11 cellular contexts compared by ENCODE assay signal in the genomic region with DNA sequence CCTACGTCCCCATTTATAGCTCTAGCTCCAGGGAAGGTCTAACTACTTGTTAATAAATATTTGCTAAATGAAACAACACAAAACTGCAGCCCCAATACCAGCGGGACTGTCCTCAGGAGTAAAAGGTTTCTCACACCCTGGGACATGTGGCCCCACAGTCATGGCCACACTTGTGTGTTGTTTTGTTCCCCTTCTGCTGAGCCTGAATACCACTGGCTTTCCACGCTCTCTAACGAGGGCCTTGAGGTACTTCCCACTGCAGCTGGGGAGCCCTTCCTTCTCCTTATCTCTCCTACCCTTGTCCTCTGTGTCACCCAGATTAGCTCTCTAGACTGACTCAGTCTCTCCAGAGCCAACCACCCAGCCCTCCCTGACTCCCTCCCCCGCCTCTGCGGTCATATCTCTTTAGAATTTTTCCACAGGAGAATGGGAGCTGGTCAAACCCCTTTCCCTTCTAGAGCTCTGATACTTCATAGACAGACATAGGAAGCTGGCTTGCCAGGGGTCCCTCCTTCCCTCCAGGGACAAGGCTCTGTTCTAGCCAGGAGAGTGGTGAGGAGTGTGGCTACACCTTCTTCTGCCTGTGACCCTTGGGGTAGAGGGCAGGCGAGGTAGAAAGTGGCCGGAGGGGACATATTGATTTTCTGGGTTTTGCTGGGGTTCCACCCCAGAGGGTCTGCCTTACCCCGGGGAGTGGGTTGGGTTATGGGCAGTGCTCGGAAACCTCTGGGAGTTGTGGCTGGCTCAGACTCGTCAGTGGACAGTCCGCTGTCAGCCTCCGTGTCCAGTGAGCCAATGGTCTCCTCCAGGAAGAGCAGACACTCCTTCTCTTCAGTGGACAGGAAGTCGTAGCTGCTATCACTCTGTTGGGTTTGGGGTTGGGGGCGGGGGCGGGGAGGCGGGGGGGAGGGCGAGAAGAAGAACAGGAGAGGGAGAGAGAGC. TPM values are rescaled to one million over a fixed set of nuclear protein-coding genes. Genes with fewer than 3 reads are reported as not detected.
A peak's percentile ranks its signal among the peaks of the same experiment; 100 is the strongest.
DNase-seq lines count a peak whose midpoint lies in the region; ATAC-seq and TF ChIP-seq lines count a peak whose summit lies in the region.
"Had no signal": no experiment of that assay in that cellular context is flagged by ENCODE, and none has a peak within 500 bp of the region (broad histone marks: within the 10 kb centered on the region; RNA-seq: fewer than 3 reads in every experiment).

No MANE protein-coding gene starts in this region.

- H3K4me2 ChIP-seq in neural progenitor cell, result no peak overlapping the region

- H3K4me3 Mint-ChIP-seq in neural progenitor cell, result no peak overlapping the region

- H3K9me3 ChIP-seq in Peyer's patch (no peaks in the 10 kb centered on the region), esophagus squamous epithelium (no peaks in the 10 kb centered on the region), neural progenitor cell (ENCODE audit: low read depth) (no peaks in the 10 kb centered on the region)

- H3K27me3 ChIP-seq in Peyer's patch (no peaks in the 10 kb centered on the region), esophagus squamous epithelium (no peaks in the 10 kb centered on the region), neural progenitor cell (no peaks in the 10 kb centered on the region)

- H2AFZ ChIP-seq in neural progenitor cell (replicated peaks), result peak overlapping the region; percentile 66

- ATAC-seq in GM18498 (IDR thresholded peaks at IDR 0.05; ENCODE audit: unreplicated experiment), result no peak
- ATAC-seq in HG03442 (IDR thresholded peaks at IDR 0.05; ENCODE audit: unreplicated experiment), result no peak
- ATAC-seq in HG02571 (IDR thresholded peaks at IDR 0.05; ENCODE audit: unreplicated experiment), result no peak

- H3K4me1 ChIP-seq in Peyer's patch (peaks cover 0 to 48% (median 5%) of the 10 kb centered on the region in 4 donors), esophagus squamous epithelium (peaks cover 33 to 100% (median 44%) of the 10 kb centered on the region in 3 donors), neural progenitor cell (peaks cover 7% of the 10 kb centered on the region)

- peaks cover 4% of the 10 kb centered on the region for H3K27me3 Mint-ChIP-seq in neural progenitor cell (ENCODE audit: insufficient read depth, low read depth)

- H3K9me3 Mint-ChIP-seq in neural progenitor cell, result no peaks in the 10 kb centered on the region

- no peak overlapping the region for H3K9ac ChIP-seq in neural progenitor cell

- WGBS in esophagus squamous epithelium, 2 donors, result 76 to 80% methylated on average over 7 to 8 of the region's 18 CpGs

- peak; percentile 60 for DNase-seq in CD1c-positive myeloid dendritic cell (ENCODE audit: extremely low spot score)
- peak in 2 of 3 donors; percentile 69 to 80 for DNase-seq in Peyer's patch
- no peak for DNase-seq in esophagus squamous epithelium (lab: John Stamatoyannopoulos, UW)
- DNase-seq in neural progenitor cell (ENCODE audit: low spot score), result no peak
- no peak for DNase-seq in NK-92 treated with Interleukin-12 subunit alpha and Interleukin-12 subunit beta, amount 100 ng/mL, for 24 hours (lab: John Stamatoyannopoulos, UW)
- DNase-seq: activated CD4-positive, CD25-positive, alpha-beta regulatory T cell treated with anti-CD3 and anti-CD28 coated beads, Interleukin-2, amount 50 U/mL, for 72 hours; NCI-H2227 treated with DMSO at 0.1 percent for 48 hours had no signal

- no peak overlapping the region for H3K27ac Mint-ChIP-seq in neural progenitor cell

- no peaks in the 10 kb centered on the region for H3F3A ChIP-seq in neural progenitor cell (ENCODE audit: low read depth)

- peak overlapping the region in 3 of 4 donors; percentile 62 to 97 (median 93) for H3K27ac ChIP-seq in Peyer's patch
- peak overlapping the region; percentile 85 to 98 (median 96) for H3K27ac ChIP-seq in esophagus squamous epithelium
- no peak overlapping the region for H3K27ac ChIP-seq in neural progenitor cell

- H3K4me1 Mint-ChIP-seq in neural progenitor cell, result peaks cover 16% of the 10 kb centered on the region

- intact Hi-C loops in esophagus squamous epithelium (cut with DNase I), result no loop called here

- TF ChIP-seq CTCF in Peyer's patch (IDR thresholded peaks at IDR 0.05), result no peak
- no peak for TF ChIP-seq CTCF in esophagus squamous epithelium (IDR thresholded peaks at IDR 0.05)
- no peak for TF ChIP-seq CTCF in neural progenitor cell (IDR thresholded peaks at IDR 0.05)

- TF ChIP-seq POLR2A in Peyer's patch (IDR thresholded peaks at IDR 0.05), result peak in 1 of 2 donors; percentile 69
- TF ChIP-seq POLR2A in esophagus squamous epithelium (IDR thresholded peaks at IDR 0.05), result no peak

- H3K36me3 ChIP-seq in Peyer's patch (peaks cover 0 to 9% (median 0%) of the 10 kb centered on the region in 3 donors), esophagus squamous epithelium (peaks cover 0 to 33% (median 0%) of the 10 kb centered on the region in 3 donors), neural progenitor cell (no peaks in the 10 kb centered on the region)

- no peaks in the 10 kb centered on the region for H4K20me1 ChIP-seq in neural progenitor cell (ENCODE audit: low read depth)

- no peaks in the 10 kb centered on the region for H3K36me3 Mint-ChIP-seq in neural progenitor cell

- H3K4me3 ChIP-seq in Peyer's patch (no peak overlapping the region), esophagus squamous epithelium (no peak overlapping the region), neural progenitor cell (no peak overlapping the region)

- H3K79me2 ChIP-seq in neural progenitor cell (ENCODE audit: low read depth), result no peaks in the 10 kb centered on the region

RNA-seq across cellular contexts. Expression of a gene that starts 8.1 kb away (rescaled TPM):
- total RNA-seq in Peyer's patch (10 to 100 TPM in 3 of 4 donors, 1 to 10 TPM in 1; 4.1 to 72.3 (median 56.7) TPM), esophagus squamous epithelium (100 to 1,000 TPM in 1 of 4 donors, 10 to 100 TPM in 3; 52.8 to 173 (median 86.4) TPM), neural progenitor cell (ENCODE audit: low replicate concordance) (0.04 and 0.56 TPM in 2 replicates)

RNA-seq across cellular contexts. Expression of a gene that starts 26.5 kb away (rescaled TPM):
- total RNA-seq in Peyer's patch (10 to 100 TPM in 2 of 4 donors, 1 to 10 TPM in 2; 7.4 to 12.7 (median 10.2) TPM), esophagus squamous epithelium (10 to 100 TPM in 3 of 4 donors, 1 to 10 TPM in 1; 9.6 to 32.0 (median 22.9) TPM), neural progenitor cell (ENCODE audit: low replicate concordance) (17.7 and 27.0 TPM in 2 replicates)

RNA-seq across cellular contexts. Expression of a gene that starts 28.6 kb away (rescaled TPM):
- 100 to 1,000 TPM in 2 of 4 donors, 10 to 100 TPM in 2; 44.6 to 150 (median 116) TPM for total RNA-seq in Peyer's patch
- total RNA-seq in esophagus squamous epithelium, result 10 to 100 TPM in 3 of 4 donors, 1 to 10 TPM in 1; 9.4 to 28.7 (median 12.3) TPM
- total RNA-seq in neural progenitor cell (ENCODE audit: low replicate concordance), result 6.0 and 10.0 TPM in 2 replicates

RNA-seq across cellular contexts. Expression of a gene that starts 54.2 kb away (rescaled TPM):
- total RNA-seq in Peyer's patch, result 1 to 10 TPM in 1 of 4 donors, under 1 TPM in 2, not detected in 1; 0.85 to 1.5 (median 0.88) TPM
- total RNA-seq in esophagus squamous epithelium, result not detected
- total RNA-seq in neural progenitor cell (ENCODE audit: low replicate concordance), result not detected in 2 replicates
- total RNA-seq: myocyte had no signal

Comparison
In these comparisons a context has a peak if more than half of its experiments do, and no peak if none do; other contexts are left out.
1. DNase-seq: peak in CD1c-positive myeloid dendritic cell (single experiment) and Peyer's patch (2 of 3); none in esophagus squamous epithelium (single experiment), neural progenitor cell (single experiment) and NK-92 treated with Interleukin-12 subunit alpha and Interleukin-12 subunit beta, amount 100 ng/mL, for 24 hours (single experiment).